In the genomic region with DNA sequence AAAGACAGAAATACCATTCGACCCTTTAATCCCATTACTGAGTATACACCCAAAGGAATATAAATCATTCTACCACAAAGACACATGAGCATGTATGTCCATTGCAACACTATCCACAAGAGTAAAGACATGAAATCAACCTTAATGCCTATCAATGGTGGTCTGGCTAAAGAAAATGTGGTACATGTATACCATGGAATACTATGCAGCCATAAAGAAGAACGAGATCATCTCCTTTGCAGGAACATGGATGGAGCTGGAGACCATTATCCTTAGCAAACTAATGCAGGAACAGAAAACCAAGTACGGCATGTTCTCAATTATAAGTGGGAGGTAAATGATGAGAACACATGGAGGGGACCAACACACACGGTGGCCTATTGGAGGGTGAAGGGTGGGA, we compare ENCODE assay signal across 9 cellular contexts.
"Had no signal": no experiment of that assay in that cellular context is flagged by ENCODE, and none has a peak within 500 bp of the region (broad histone marks: within the 10 kb centered on the region; RNA-seq: fewer than 3 reads in every experiment).

No MANE protein-coding gene starts in this region.

- DNase-seq: H9, HCEC 1CT, HFFc6, KG1 had no signal

- FAIRE-seq: H1, H54, HepG2 had no signal

- ATAC-seq: GM23338, HepG2 had no signal

- H3K4me3 ChIP-seq: GM23338 had no signal

- H2AFZ ChIP-seq: GM23338 had no signal

- H3K4me2 ChIP-seq: GM23338 had no signal

- H3K27ac ChIP-seq: HL-60 had no signal
